Comparison of ENCODE assay signal across 8 cellular contexts in the genomic region with DNA sequence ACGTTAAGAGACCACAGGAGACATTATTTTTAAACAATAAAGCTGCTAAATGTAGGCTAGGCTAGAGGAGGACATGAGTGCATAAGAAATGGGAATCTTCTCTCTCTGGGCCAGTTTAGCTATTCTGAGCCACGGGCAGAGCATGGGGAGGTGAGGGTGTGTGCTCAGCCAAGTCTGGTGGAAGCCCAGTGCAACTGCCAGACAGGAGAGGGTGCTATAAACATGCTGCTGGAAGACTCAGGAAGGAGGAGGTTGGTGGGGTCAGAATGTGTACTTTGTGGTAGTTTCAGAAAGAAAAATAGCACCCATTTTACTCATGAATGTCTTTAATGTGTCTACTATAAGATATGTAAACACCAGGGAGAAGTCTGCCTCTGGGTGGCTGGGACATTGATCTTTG. TPM values are rescaled to one million over a fixed set of nuclear protein-coding genes. Genes with fewer than 3 reads are reported as not detected.
DNase-seq lines count a peak whose midpoint lies in the region; ATAC-seq and TF ChIP-seq lines count a peak whose summit lies in the region.

No MANE protein-coding gene starts in this region.

- no peak overlapping the region for H3K4me3 ChIP-seq in coronary artery

- peaks cover 18% of the 10 kb centered on the region for H3K4me1 Mint-ChIP-seq in neural crest cell
- peaks cover 9% of the 10 kb centered on the region for H3K4me1 Mint-ChIP-seq in endothelial cell (ENCODE audit: unreplicated experiment)

- DNase-seq in NCI-H1092 treated with DMSO at 0.1 percent for 48 hours (lab: John Stamatoyannopoulos, UW) (peak; percentile 61), NCI-H1092 (lab: John Stamatoyannopoulos, UW) (no peak), NCI-H510A treated with DMSO at 0.1 percent for 48 hours (lab: John Stamatoyannopoulos, UW) (peak; percentile 70), coronary artery (ENCODE audit: low spot score) (peak; percentile 19), neural crest cell (ENCODE audit: low read depth, low spot score) (no peak), HT-29 (ENCODE audit: low spot score) (no peak), endothelial cell (ENCODE audit: low spot score) (no peak)

- peaks cover 14% of the 10 kb centered on the region for H3K9me3 Mint-ChIP-seq in neural crest cell
- H3K9me3 Mint-ChIP-seq in endothelial cell (ENCODE audit: unreplicated experiment): no peaks in the 10 kb centered on the region

- peaks cover 10% of the 10 kb centered on the region for H3K27me3 Mint-ChIP-seq in neural crest cell (ENCODE audit: low read depth)
- H3K27me3 Mint-ChIP-seq in endothelial cell (ENCODE audit: unreplicated experiment): peaks cover 6% of the 10 kb centered on the region

- no peak overlapping the region for H3K27ac ChIP-seq in coronary artery

- ATAC-seq in GM18517 (IDR thresholded peaks at IDR 0.05; ENCODE audit: unreplicated experiment): no peak

- H3K36me3 Mint-ChIP-seq in neural crest cell (ENCODE audit: low read depth) (peaks cover 4% of the 10 kb centered on the region), endothelial cell (ENCODE audit: low read depth, unreplicated experiment) (no peaks in the 10 kb centered on the region)

- H3K27ac Mint-ChIP-seq in neural crest cell (ENCODE audit: unreplicated experiment) (no peak overlapping the region), endothelial cell (ENCODE audit: unreplicated experiment) (no peak overlapping the region)

- H3K4me3 Mint-ChIP-seq in neural crest cell: no peak overlapping the region
- H3K4me3 Mint-ChIP-seq in endothelial cell (ENCODE audit: unreplicated experiment): no peak overlapping the region

- TF ChIP-seq CTCF in coronary artery (IDR thresholded peaks at IDR 0.05) (no peak), neural crest cell (conservative IDR thresholded peaks at IDR 0.05) (peak; percentile 50), endothelial cell (IDR thresholded peaks at IDR 0.05; ENCODE audit: unreplicated experiment) (no peak)

RNA-seq across cellular contexts. Expression of a gene that starts 5.9 kb away (rescaled TPM):
- total RNA-seq in neural crest cell (31.2 and 31.5 TPM in 2 replicates), endothelial cell (ENCODE audit: unreplicated experiment) (2.4 TPM)
- not detected in 2 replicates for total RNA-seq in HT-29 (2014; rRNA removed; shearing (Covaris generic))

Comparison
In these comparisons a context has a peak if more than half of its experiments do, and no peak if none do; other contexts are left out.
1. DNase-seq: peak in NCI-H1092 treated with DMSO at 0.1 percent for 48 hours (single experiment), NCI-H510A treated with DMSO at 0.1 percent for 48 hours (single experiment) and coronary artery (single experiment); none in NCI-H1092 (single experiment), neural crest cell (single experiment), HT-29 (single experiment) and endothelial cell (single experiment).